In genomic region chr11:85826096-85826855, GRCh38 we compare ENCODE assay signal across 9 cellular contexts. TPM values are rescaled to one million over a fixed set of nuclear protein-coding genes. Genes with fewer than 3 reads are reported as not detected.
DNase-seq lines count a peak whose midpoint lies in the region; TF ChIP-seq lines count a peak whose summit lies in the region.
"Had no signal": no experiment of that assay in that cellular context is flagged by ENCODE, and none has a peak within 500 bp of the region (broad histone marks: within the 10 kb centered on the region; RNA-seq: fewer than 3 reads in every experiment).

No MANE protein-coding gene starts in this region.

- no peak overlapping the region for H3K4ac ChIP-seq in H9 (ENCODE audit: low read depth, low read length)

- peak; percentile 68 for TF ChIP-seq CTCF in H9 (conservative IDR thresholded peaks at IDR 0.05)

- H2AK5ac ChIP-seq in H9 (ENCODE audit: insufficient read length, low read length) = no peak overlapping the region

- no peak overlapping the region for H3K9ac ChIP-seq in H9 (ENCODE audit: extremely low read depth, insufficient read length, low read length)

- no peak overlapping the region for H2BK20ac ChIP-seq in H9 (ENCODE audit: low read depth, low read length, poor library complexity, severe bottlenecking)

- TF ChIP-seq POLR2A in erythroblast (IDR thresholded peaks at IDR 0.05; ENCODE audit: low read length) = no peak

- no peak overlapping the region for H3K27ac Mint-ChIP-seq in H9

- H2BK12ac ChIP-seq in H9 (ENCODE audit: insufficient read length, low read depth, low read length) = no peak overlapping the region

- H3K23ac ChIP-seq in H9 (ENCODE audit: insufficient read length, low read depth, low read length) = no peak overlapping the region

- peak; percentile 42 for DNase-seq in DMS53 treated with DMSO at 0.1 percent for 48 hours (lab: John Stamatoyannopoulos, UW; ENCODE audit: unreplicated experiment)
- DNase-seq in H9 = peak; percentile 54
- peak; percentile 47 for DNase-seq in RPMI7951 (ENCODE audit: low read depth)
- peak; percentile 50 for DNase-seq in dermis blood vessel endothelial cell
- DNase-seq in myocyte (ENCODE audit: low read depth) = peak; percentile 83
- DNase-seq in erythroblast (lab: John Stamatoyannopoulos, UW) = no peak
- no peak for DNase-seq in T1000 (lab: John Stamatoyannopoulos, UW)
- DNase-seq in activated effector memory CD4-positive, alpha-beta T cell treated with anti-CD3 and anti-CD28 coated beads, Interleukin-2, amount 50 U/mL, for 16 hours = no peak

- H3K4me2 ChIP-seq in H9 (ENCODE audit: insufficient read depth, insufficient read length, low read length) = no peak overlapping the region

- H2AFZ ChIP-seq in H9 (ENCODE audit: low read length) = no peak overlapping the region

- no peak overlapping the region for H3K14ac ChIP-seq in H9 (ENCODE audit: insufficient read depth, low read length)

- no peaks in the 10 kb centered on the region for H3K36me3 Mint-ChIP-seq in H9 (ENCODE audit: insufficient read depth in 1 of 3, low read depth in 3 of 3)

- H3T11ph ChIP-seq in H9 (ENCODE audit: low read length) = no peak overlapping the region

- no peak overlapping the region for H3K27ac ChIP-seq in H9 (ENCODE audit: insufficient read length, low read depth, low read length)

- H3K56ac ChIP-seq in H9 (ENCODE audit: insufficient read length, low read depth, low read length) = no peak overlapping the region

- H4K5ac ChIP-seq in H9 (ENCODE audit: insufficient read length, low read depth, low read length) = no peak overlapping the region

- H3K79me2 ChIP-seq in H9 (ENCODE audit: insufficient read depth, low read length) = no peaks in the 10 kb centered on the region

- no peak overlapping the region; a peak in 1 of 5 replicates for H3K4me3 Mint-ChIP-seq in H9

- H3K4me1 Mint-ChIP-seq in H9 = peaks cover 6 to 7% of the 10 kb centered on the region in 2 experiments; a peak in 3 of 4 replicates

- no peak overlapping the region for H2BK5ac ChIP-seq in H9 (ENCODE audit: insufficient read length, low read length)

- H4K91ac ChIP-seq in H9 (ENCODE audit: insufficient read length, low read depth, low read length) = no peak overlapping the region

- H3K18ac ChIP-seq in H9 (ENCODE audit: insufficient read length, low read depth, low read length) = no peak overlapping the region

- WGBS in H9 (ENCODE audit: extremely low coverage, insufficient read length, low lambda C conversion rate) = no CpG with 5 or more reads among the region's 7 CpGs

- no peaks in the 10 kb centered on the region for H4K20me1 ChIP-seq in H9 (ENCODE audit: control insufficient read depth, insufficient read depth, insufficient read length)

- no peaks in the 10 kb centered on the region for H3K23me2 ChIP-seq in H9 (ENCODE audit: insufficient read length, low read depth, low read length, poor library complexity, severe bottlenecking)

- no peaks in the 10 kb centered on the region; the same call in 1 of the 2 replicates for H3K27me3 ChIP-seq in H9 (ENCODE audit: insufficient read depth, low read length)

- no peaks in the 10 kb centered on the region for H3K4me1 ChIP-seq in H9 (ENCODE audit: insufficient read depth, low read length)

- H3K9me3 Mint-ChIP-seq in H9 = no peaks in the 10 kb centered on the region

- no peaks in the 10 kb centered on the region for H3K9me3 ChIP-seq in H9 (ENCODE audit: control insufficient read depth, low read depth, low read length)

- no peak overlapping the region for H2BK15ac ChIP-seq in H9 (ENCODE audit: low read depth, low read length)

- no peaks in the 10 kb centered on the region for H3K79me1 ChIP-seq in H9 (ENCODE audit: insufficient read depth, low read depth, low read length, poor library complexity, severe bottlenecking)

- no peak overlapping the region for H2BK120ac ChIP-seq in H9 (ENCODE audit: low read depth, low read length, poor library complexity, severe bottlenecking)

- no peak overlapping the region for H4K8ac ChIP-seq in H9 (replicated peaks; ENCODE audit: insufficient read length, low read depth, low read length)

- H3K27me3 Mint-ChIP-seq in H9 (ENCODE audit: low read depth) = peaks cover 3% of the 10 kb centered on the region

RNA-seq across cellular contexts. Expression of gene SYTL2, which starts 15.3 kb away (rescaled TPM):
- 5.0 and 5.2 TPM in 2 replicates for total RNA-seq in H9 (2021)
- 57.0 and 66.0 TPM in 2 replicates for total RNA-seq in RPMI7951 (2014; rRNA removed; shearing (Covaris generic))
- total RNA-seq in dermis blood vessel endothelial cell = 1.7 and 2.0 TPM in 2 replicates
- total RNA-seq in myocyte = 181 and 225 TPM in 2 replicates
- polyA plus RNA-seq in myocyte (2012) = 81.2 TPM

RNA-seq across cellular contexts. Expression of gene CCDC83, which starts 28.9 kb away (rescaled TPM):
- total RNA-seq in H9 (2021) = not detected in 2 replicates
- not detected in 2 replicates for total RNA-seq in RPMI7951 (2014; rRNA removed; shearing (Covaris generic))
- total RNA-seq in dermis blood vessel endothelial cell = not detected in 2 replicates
- not detected in 2 replicates for total RNA-seq in myocyte
- polyA plus RNA-seq in myocyte (2012) = not detected
- total RNA-seq: temporal lobe had no signal

Comparison
In these comparisons a context has a peak if more than half of its experiments do, and no peak if none do; other contexts are left out.
1. DNase-seq: peak in DMS53 treated with DMSO at 0.1 percent for 48 hours (single experiment), H9 (single experiment), RPMI7951 (single experiment), dermis blood vessel endothelial cell (single experiment) and myocyte (single experiment); none in erythroblast (0 of 2), T1000 (single experiment) and activated effector memory CD4-positive, alpha-beta T cell treated with anti-CD3 and anti-CD28 coated beads, Interleukin-2, amount 50 U/mL, for 16 hours (single experiment).